ENCODE assay signal across 8 cellular contexts in genomic region chr1:202958544-202959275, GRCh38. TPM values are rescaled to one million over a fixed set of nuclear protein-coding genes. Genes with fewer than 3 reads are reported as not detected.
A peak's percentile ranks its signal among the peaks of the same experiment; 100 is the strongest.
DNase-seq lines count a peak whose midpoint lies in the region; ATAC-seq, FAIRE-seq and TF ChIP-seq lines count a peak whose summit lies in the region.

No MANE protein-coding gene starts in this region.

- H3K4me1 Mint-ChIP-seq in activated T-cell treated with anti-CD3 and anti-CD28 coated beads, Interleukin-2, amount 50 U/mL, for 72 hours (ENCODE audit: low read depth), result peaks cover 39% of the 10 kb centered on the region

- no peak for FAIRE-seq in endothelial cell of umbilical vein (lab: Jason Lieb, UNC)

- H3K36me3 Mint-ChIP-seq in activated T-cell treated with anti-CD3 and anti-CD28 coated beads, Interleukin-2, amount 50 U/mL, for 72 hours (ENCODE audit: insufficient read depth in 2 of 2), result peaks cover 2 to 6% of the 10 kb centered on the region in 2 donors

- peaks cover 15% of the 10 kb centered on the region for H3K4me1 ChIP-seq in endothelial cell of umbilical vein (ENCODE audit: control insufficient read depth, extremely low read depth, insufficient read depth, low read length)
- H3K4me1 ChIP-seq in neuron (ENCODE audit: insufficient read depth, low read length), result peaks cover 20% of the 10 kb centered on the region

- intact Hi-C loops in endothelial cell of umbilical vein (cut with micrococcal nuclease), result loop anchor here (1.0 to 2.0 kb wide), 3 partner anchors 8 to 70 kb away; partner anchors contain the start of genes KLHL12 and RABIF

- peaks cover 40% of the 10 kb centered on the region for H3K79me2 ChIP-seq in endothelial cell of umbilical vein (ENCODE audit: control insufficient read depth, insufficient read depth, low read length)

- dilution Hi-C loops in endothelial cell of umbilical vein (cut with MboI; ENCODE audit: extremely low pct_ligation_motif_present, low sequenced_read_pairs), result no loop called here

- POLR2A ChIA-PET in endothelial cell of umbilical vein (lab: Charles Lee), result no interaction called here

- H3K4me3 ChIP-seq in endothelial cell of umbilical vein (replicated peaks in 1 of 3; ENCODE audit: insufficient read depth in 1 of 3, low read depth in 1 of 3, low read length in 3 of 3) (peak overlapping the region; percentile 49 to 99 (median 79)), neuron (ENCODE audit: low read length) (peak overlapping the region; percentile 98)

- no peaks in the 10 kb centered on the region for H3K9me1 ChIP-seq in endothelial cell of umbilical vein (replicated peaks; ENCODE audit: control insufficient read depth, extremely low read depth, insufficient read depth, low read length)

- no peak for TF ChIP-seq CTCF in endothelial cell of umbilical vein (IDR thresholded peaks at IDR 0.05; ENCODE audit: extremely low read depth in 1 of 2, insufficient read depth in 1 of 2, low read depth in 1 of 2, low read length in 2 of 2)

- TF ChIP-seq POLR2A in endothelial cell of umbilical vein (IDR thresholded peaks at IDR 0.05; ENCODE audit: low read depth, low read length), result no peak

- H3K27ac Mint-ChIP-seq in activated T-cell treated with anti-CD3 and anti-CD28 coated beads, Interleukin-2, amount 50 U/mL, for 72 hours, result peak overlapping the region; percentile 86

- no peaks in the 10 kb centered on the region for H3K27me3 ChIP-seq in endothelial cell of umbilical vein (ENCODE audit: control insufficient read depth in 2 of 2, insufficient read depth in 2 of 2, low read length in 2 of 2)
- no peaks in the 10 kb centered on the region for H3K27me3 ChIP-seq in neuron (ENCODE audit: insufficient read depth, low read length)

- peaks cover 3% of the 10 kb centered on the region for H4K20me1 ChIP-seq in endothelial cell of umbilical vein (replicated peaks; ENCODE audit: control insufficient read depth, extremely low read depth, insufficient read depth, low read length)

- H2AFZ ChIP-seq in endothelial cell of umbilical vein (ENCODE audit: low read depth, low read length) (peak overlapping the region; percentile 98), neuron (ENCODE audit: low read depth, low read length) (peak overlapping the region; percentile 98)

- H3K27ac ChIP-seq in endothelial cell of umbilical vein (ENCODE audit: insufficient read depth, low read depth, low read length), result no peak overlapping the region

- peak overlapping the region; percentile 6 for H3K9ac ChIP-seq in endothelial cell of umbilical vein (replicated peaks; ENCODE audit: extremely low read depth, insufficient read depth, low read length)

- peak overlapping the region; percentile 79 for H3K4me2 ChIP-seq in endothelial cell of umbilical vein (ENCODE audit: insufficient read depth, low read length)

- H3K9me3 ChIP-seq in endothelial cell of umbilical vein (replicated peaks; ENCODE audit: control insufficient read depth, insufficient read depth, low read length) (no peaks in the 10 kb centered on the region), neuron (ENCODE audit: low read length) (no peaks in the 10 kb centered on the region)

- ATAC-seq in activated T-cell treated with anti-CD3 and anti-CD28 coated beads, Interleukin-2, amount 50 U/mL, for 72 hours (replicated peaks in 1 of 2), result peak in 1 of 2 donors; percentile 5
- ATAC-seq in SK-N-SH treated with all-trans-retinoic acid at 6 μM for 48 hours, result peak; percentile 26

- H3K36me3 ChIP-seq in endothelial cell of umbilical vein (ENCODE audit: control insufficient read depth in 2 of 2, extremely low read depth in 1 of 2, insufficient read depth in 2 of 2, low read length in 2 of 2) (peaks cover 0 to 8% of the 10 kb centered on the region in 2 experiments), neuron (ENCODE audit: insufficient read depth, low read length) (no peaks in the 10 kb centered on the region)

- H3K4me3 Mint-ChIP-seq in activated T-cell treated with anti-CD3 and anti-CD28 coated beads, Interleukin-2, amount 50 U/mL, for 72 hours, result peak overlapping the region; percentile 93 to 98

- CTCF ChIA-PET in endothelial cell of umbilical vein (lab: Charles Lee), result interaction anchor here (0.8 to 0.9 kb wide), 2 partner anchors 9 to 12 kb away, joined by 3 to 4 read pairs; no protein-coding TSS in a partner anchor

- no peaks in the 10 kb centered on the region for H3K9me3 Mint-ChIP-seq in activated T-cell treated with anti-CD3 and anti-CD28 coated beads, Interleukin-2, amount 50 U/mL, for 72 hours

- DNase-seq in activated T-cell treated with anti-CD3 and anti-CD28 coated beads, Interleukin-2, amount 50 U/mL, for 72 hours, result peak; percentile 13 to 17
- DNase-seq in activated T-cell treated with anti-CD3 and anti-CD28 coated beads, Interleukin-2, amount 50 U/mL, for 48 hours, result no peak
- DNase-seq in endothelial cell of umbilical vein (ENCODE audit: low read depth, low spot score) (no peak), activated gamma-delta T cell (lab: John Stamatoyannopoulos, UW) (no peak), pons (ENCODE audit: low spot score) (no peak), DMS153 (lab: John Stamatoyannopoulos, UW) (no peak)

- BruUV-seq in endothelial cell of umbilical vein (replicated peaks; lab: Mats Ljungman, UMichigan), result no TSS peak

- H3K27me3 Mint-ChIP-seq in activated T-cell treated with anti-CD3 and anti-CD28 coated beads, Interleukin-2, amount 50 U/mL, for 72 hours (ENCODE audit: low read depth), result no peaks in the 10 kb centered on the region

TF ChIP-seq in SK-N-SH treated with all-trans-retinoic acid at 6 μM for 48 hours, 23 proteins besides CTCF, POLR2A, EP300 and RAD21 (continues in another document):
- TF ChIP-seq ZNF565 (CRISPR knock-in tag; conservative IDR thresholded peaks at IDR 0.05; ENCODE audit: low read depth) (no peak), SNAI2 (CRISPR knock-in tag; IDR thresholded peaks at IDR 0.05) (no peak), RARB (CRISPR knock-in tag; IDR thresholded peaks at IDR 0.05) (no peak), ARNTL (CRISPR knock-in tag; IDR thresholded peaks at IDR 0.05; ENCODE audit: borderline replicate concordance, low read depth) (no peak), BACH2 (CRISPR knock-in tag; IDR thresholded peaks at IDR 0.05; ENCODE audit: borderline replicate concordance) (no peak), CSDC2 (CRISPR knock-in tag; IDR thresholded peaks at IDR 0.05) (no peak)

TF ChIP-seq in endothelial cell of umbilical vein, 7 proteins besides CTCF, POLR2A, EP300 and RAD21:
- TF ChIP-seq EZH2 (IDR thresholded peaks at IDR 0.05; ENCODE audit: borderline replicate concordance, low read depth, low read length, severe bottlenecking) (no peak), MYC (IDR thresholded peaks at IDR 0.05; ENCODE audit: low read depth, low read length) (no peak), MAX (IDR thresholded peaks at IDR 0.05; ENCODE audit: insufficient read depth, insufficient read length) (no peak)

RNA-seq across cellular contexts. Expression of gene ADIPOR1, which starts 0.6 kb away (rescaled TPM):
- total RNA-seq in activated T-cell treated with anti-CD3 and anti-CD28 coated beads, Interleukin-2, amount 50 U/mL, for 72 hours, result 10 to 100 TPM; 72.0 to 75.3 TPM
- total RNA-seq in endothelial cell of umbilical vein, result 66.9 and 67.2 TPM in 2 replicates
- 122 and 135 TPM in 2 replicates for polyA plus RNA-seq in endothelial cell of umbilical vein
- polyA plus RNA-seq in endothelial cell of umbilical vein (2011; cell fraction: cytosol; rRNA removed), result 106 and 117 TPM in 2 replicates
- polyA plus RNA-seq in endothelial cell of umbilical vein (2011; cell fraction: nucleus; rRNA removed), result 63.7 and 74.5 TPM in 2 replicates
- polyA plus RNA-seq in endothelial cell of umbilical vein (2012), result 53.0 and 62.2 TPM in 2 replicates
- polyA minus RNA-seq in endothelial cell of umbilical vein, result 163 and 181 TPM in 2 replicates
- polyA minus RNA-seq in endothelial cell of umbilical vein (2011; cell fraction: cytosol; rRNA and poly(A)+ RNA removed), result 113 TPM
- 26.1 and 42.9 TPM in 2 replicates for polyA minus RNA-seq in endothelial cell of umbilical vein (2011; cell fraction: nucleus; rRNA and poly(A)+ RNA removed)

RNA-seq across cellular contexts. Expression of gene CYB5R1, which starts 8.3 kb away (rescaled TPM):
- total RNA-seq in activated T-cell treated with anti-CD3 and anti-CD28 coated beads, Interleukin-2, amount 50 U/mL, for 72 hours, result 10 to 100 TPM; 24.9 to 30.1 TPM
- total RNA-seq in endothelial cell of umbilical vein, result 28.8 and 32.2 TPM in 2 replicates
- 28.0 and 29.0 TPM in 2 replicates for polyA plus RNA-seq in endothelial cell of umbilical vein
- polyA plus RNA-seq in endothelial cell of umbilical vein (2011; cell fraction: cytosol; rRNA removed), result 32.8 and 36.0 TPM in 2 replicates
- polyA plus RNA-seq in endothelial cell of umbilical vein (2011; cell fraction: nucleus; rRNA removed), result 43.2 and 44.2 TPM in 2 replicates
- 29.0 and 33.9 TPM in 2 replicates for polyA plus RNA-seq in endothelial cell of umbilical vein (2012)
- polyA minus RNA-seq in endothelial cell of umbilical vein, result 27.2 and 37.2 TPM in 2 replicates
- polyA minus RNA-seq in endothelial cell of umbilical vein (2011; cell fraction: cytosol; rRNA and poly(A)+ RNA removed), result 14.7 TPM
- polyA minus RNA-seq in endothelial cell of umbilical vein (2011; cell fraction: nucleus; rRNA and poly(A)+ RNA removed), result 18.4 and 21.1 TPM in 2 replicates

RNA-seq across cellular contexts. Expression of gene KLHL12, which starts 31.7 kb away (rescaled TPM):
- total RNA-seq in activated T-cell treated with anti-CD3 and anti-CD28 coated beads, Interleukin-2, amount 50 U/mL, for 72 hours, result 10 to 100 TPM; 43.8 to 52.5 TPM
- 22.8 and 25.2 TPM in 2 replicates for total RNA-seq in endothelial cell of umbilical vein
- 20.6 and 23.0 TPM in 2 replicates for polyA plus RNA-seq in endothelial cell of umbilical vein
- 21.4 and 23.0 TPM in 2 replicates for polyA plus RNA-seq in endothelial cell of umbilical vein (2011; cell fraction: cytosol; rRNA removed)
- 42.2 and 51.8 TPM in 2 replicates for polyA plus RNA-seq in endothelial cell of umbilical vein (2011; cell fraction: nucleus; rRNA removed)
- 17.9 and 21.5 TPM in 2 replicates for polyA plus RNA-seq in endothelial cell of umbilical vein (2012)
- 41.7 and 49.9 TPM in 2 replicates for polyA minus RNA-seq in endothelial cell of umbilical vein
- polyA minus RNA-seq in endothelial cell of umbilical vein (2011; cell fraction: cytosol; rRNA and poly(A)+ RNA removed), result 14.0 TPM
- 15.5 and 32.6 TPM in 2 replicates for polyA minus RNA-seq in endothelial cell of umbilical vein (2011; cell fraction: nucleus; rRNA and poly(A)+ RNA removed)

RNA-seq across cellular contexts. Expression of gene TMEM183A, which starts 48.5 kb away (rescaled TPM):
- 10 to 100 TPM; 63.8 to 80.7 TPM for total RNA-seq in activated T-cell treated with anti-CD3 and anti-CD28 coated beads, Interleukin-2, amount 50 U/mL, for 72 hours
- total RNA-seq in endothelial cell of umbilical vein, result 59.4 and 65.5 TPM in 2 replicates
- 92.1 and 110 TPM in 2 replicates for polyA plus RNA-seq in endothelial cell of umbilical vein
- 78.2 and 95.6 TPM in 2 replicates for polyA plus RNA-seq in endothelial cell of umbilical vein (2011; cell fraction: cytosol; rRNA removed)
- 103 and 107 TPM in 2 replicates for polyA plus RNA-seq in endothelial cell of umbilical vein (2011; cell fraction: nucleus; rRNA removed)
- polyA plus RNA-seq in endothelial cell of umbilical vein (2012), result 42.3 and 51.8 TPM in 2 replicates
- 127 and 145 TPM in 2 replicates for polyA minus RNA-seq in endothelial cell of umbilical vein
- polyA minus RNA-seq in endothelial cell of umbilical vein (2011; cell fraction: cytosol; rRNA and poly(A)+ RNA removed), result 50.8 TPM
- polyA minus RNA-seq in endothelial cell of umbilical vein (2011; cell fraction: nucleus; rRNA and poly(A)+ RNA removed), result 42.7 and 72.4 TPM in 2 replicates

Comparison
In these comparisons a context has a peak if more than half of its experiments do, and no peak if none do; other contexts are left out.
1. DNase-seq: peak in activated T-cell treated with anti-CD3 and anti-CD28 coated beads, Interleukin-2, amount 50 U/mL, for 72 hours (2 of 2); none in activated T-cell treated with anti-CD3 and anti-CD28 coated beads, Interleukin-2, amount 50 U/mL, for 48 hours (0 of 2), endothelial cell of umbilical vein (single experiment), activated gamma-delta T cell (single experiment), pons (single experiment) and DMS153 (single experiment).